In the genomic region with DNA sequence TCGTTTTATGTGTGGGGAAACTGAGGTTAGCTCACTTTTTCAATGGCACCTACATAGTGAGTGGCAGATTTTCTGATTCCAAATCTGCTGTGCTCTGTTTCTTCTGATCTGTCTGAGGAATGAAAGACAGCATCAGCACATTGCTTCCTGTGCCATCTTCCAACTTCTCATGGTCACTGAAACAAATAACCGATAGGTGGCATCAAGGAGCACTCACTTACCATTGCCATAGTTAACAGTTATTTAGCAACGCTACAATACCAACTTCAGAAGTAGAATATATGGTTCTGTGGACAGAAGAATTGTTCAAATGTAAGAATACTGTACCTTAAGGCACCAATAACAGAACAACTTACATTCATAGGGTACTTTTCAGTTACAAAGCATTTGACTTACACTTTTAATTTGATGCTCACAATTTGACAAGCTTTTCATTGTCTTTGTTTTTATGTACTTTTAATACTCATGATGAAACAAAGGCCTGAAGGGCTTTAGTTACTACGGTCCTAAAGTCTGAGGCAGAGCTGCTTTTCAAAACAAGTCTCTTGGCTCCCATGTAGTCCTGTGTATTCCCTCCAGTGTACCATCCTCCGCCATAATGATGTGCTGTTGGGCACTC, we compare ENCODE assay signal across 8 cellular contexts.
A peak's percentile ranks its signal among the peaks of the same experiment; 100 is the strongest.
DNase-seq lines count a peak whose midpoint lies in the region; ATAC-seq and TF ChIP-seq lines count a peak whose summit lies in the region.

No MANE protein-coding gene starts in this region.

- no peaks in the 10 kb centered on the region for H3K27me3 ChIP-seq in upper lobe of left lung

- in situ Hi-C loops in astrocyte of the cerebellum (cut with HindIII; ENCODE audit: low sequenced_read_pairs), result no loop called here

- no peak overlapping the region for H3K4me3 ChIP-seq in Jurkat, Clone E6-1 (ENCODE audit: low read length)
- H3K4me3 ChIP-seq in astrocyte of the cerebellum (ENCODE audit: low read depth, low read length) (no peak overlapping the region), upper lobe of left lung (no peak overlapping the region)

- WGBS in upper lobe of left lung, 2 donors, result 62 to 68% methylated on average over 5 of the region's 5 CpGs

- no peaks in the 10 kb centered on the region for H3K9me3 ChIP-seq in upper lobe of left lung

- H3K27ac ChIP-seq in upper lobe of left lung, result no peak overlapping the region

- no peak for TF ChIP-seq POLR2A in upper lobe of left lung (IDR thresholded peaks at IDR 0.05)

- TF ChIP-seq CTCF in astrocyte of the cerebellum (IDR thresholded peaks at IDR 0.05; ENCODE audit: low read depth, low read length, missing control alignments) (peak; percentile 66), upper lobe of left lung (IDR thresholded peaks at IDR 0.05) (peak; percentile 42 to 73 (median 56))

- peak; percentile 54 for DNase-seq in Ammon's horn (ENCODE audit: low spot score)
- DNase-seq in Jurkat, Clone E6-1 (ENCODE audit: low read depth, low spot score), result peak; percentile 55
- DNase-seq in astrocyte of the cerebellum (ENCODE audit: low read depth), result no peak
- DNase-seq in iPS-NIHi7 (ENCODE audit: extremely low spot score), result peak; percentile 52
- no peak for DNase-seq in upper lobe of left lung
- no peak for DNase-seq in NCI-H1092 (lab: John Stamatoyannopoulos, UW)
- no peak for DNase-seq in activated CD8-positive, alpha-beta memory T cell treated with anti-CD3 and anti-CD28 coated beads, Interleukin-2, amount 50 U/mL, for 4 hours

- TF ChIP-seq EP300 in upper lobe of left lung (IDR thresholded peaks at IDR 0.05), result no peak

- H3K4me1 ChIP-seq in upper lobe of left lung, result no peaks in the 10 kb centered on the region

- no peaks in the 10 kb centered on the region for H3K36me3 ChIP-seq in upper lobe of left lung

- ATAC-seq in GM18907 (IDR thresholded peaks at IDR 0.05; ENCODE audit: unreplicated experiment) (peak; percentile 84), upper lobe of left lung (ENCODE audit: low FRiP score in 2 of 2) (peak in 1 of 2 donors; percentile 71)

Comparison
In these comparisons a context has a peak if more than half of its experiments do, and no peak if none do; other contexts are left out.
1. DNase-seq: peak in Ammon's horn (single experiment), Jurkat, Clone E6-1 (single experiment) and iPS-NIHi7 (single experiment); none in astrocyte of the cerebellum (single experiment), upper lobe of left lung (0 of 2), NCI-H1092 (single experiment) and activated CD8-positive, alpha-beta memory T cell treated with anti-CD3 and anti-CD28 coated beads, Interleukin-2, amount 50 U/mL, for 4 hours (single experiment).